14 cellular contexts compared by ENCODE assay signal in genomic region chr6:19723533-19723932, GRCh38.
DNase-seq lines count a peak whose midpoint lies in the region; ATAC-seq lines count a peak whose summit lies in the region.
"Had no signal": no experiment of that assay in that cellular context is flagged by ENCODE, and none has a peak within 500 bp of the region (broad histone marks: within the 10 kb centered on the region; RNA-seq: fewer than 3 reads in every experiment).

No MANE protein-coding gene starts in this region.

- DNase-seq in DMS53 (lab: John Stamatoyannopoulos, UW) (peak; percentile 33), M059J (ENCODE audit: low read depth) (peak; percentile 85), dedifferentiated amniotic fluid mesenchymal stem cell (ENCODE audit: extremely low spot score) (peak; percentile 74), renal cortical epithelial cell (ENCODE audit: low read depth) (peak; percentile 50), GF-D8 (lab: John Stamatoyannopoulos, UW) (no peak), NCI-H510A (lab: John Stamatoyannopoulos, UW) (no peak)
- DNase-seq: activated B cell treated with CpG ODN at 0.5 μM for 24 hours; Caco-2; NCI-H146; NK-92 treated with Interleukin-12 subunit alpha and Interleukin-12 subunit beta, amount 100 ng/mL, for 24 hours; psoas muscle; stomach had no signal

- ATAC-seq in GM21723 (IDR thresholded peaks at IDR 0.05; ENCODE audit: unreplicated experiment): no peak
- no peak for ATAC-seq in HG03457 (IDR thresholded peaks at IDR 0.05; ENCODE audit: unreplicated experiment)
- ATAC-seq: psoas muscle had no signal

Comparison
In these comparisons a context has a peak if more than half of its experiments do, and no peak if none do; other contexts are left out.
1. DNase-seq: peak in DMS53 (single experiment), M059J (single experiment), dedifferentiated amniotic fluid mesenchymal stem cell (single experiment) and renal cortical epithelial cell (single experiment); none in GF-D8 (single experiment) and NCI-H510A (single experiment).